In the genomic region with DNA sequence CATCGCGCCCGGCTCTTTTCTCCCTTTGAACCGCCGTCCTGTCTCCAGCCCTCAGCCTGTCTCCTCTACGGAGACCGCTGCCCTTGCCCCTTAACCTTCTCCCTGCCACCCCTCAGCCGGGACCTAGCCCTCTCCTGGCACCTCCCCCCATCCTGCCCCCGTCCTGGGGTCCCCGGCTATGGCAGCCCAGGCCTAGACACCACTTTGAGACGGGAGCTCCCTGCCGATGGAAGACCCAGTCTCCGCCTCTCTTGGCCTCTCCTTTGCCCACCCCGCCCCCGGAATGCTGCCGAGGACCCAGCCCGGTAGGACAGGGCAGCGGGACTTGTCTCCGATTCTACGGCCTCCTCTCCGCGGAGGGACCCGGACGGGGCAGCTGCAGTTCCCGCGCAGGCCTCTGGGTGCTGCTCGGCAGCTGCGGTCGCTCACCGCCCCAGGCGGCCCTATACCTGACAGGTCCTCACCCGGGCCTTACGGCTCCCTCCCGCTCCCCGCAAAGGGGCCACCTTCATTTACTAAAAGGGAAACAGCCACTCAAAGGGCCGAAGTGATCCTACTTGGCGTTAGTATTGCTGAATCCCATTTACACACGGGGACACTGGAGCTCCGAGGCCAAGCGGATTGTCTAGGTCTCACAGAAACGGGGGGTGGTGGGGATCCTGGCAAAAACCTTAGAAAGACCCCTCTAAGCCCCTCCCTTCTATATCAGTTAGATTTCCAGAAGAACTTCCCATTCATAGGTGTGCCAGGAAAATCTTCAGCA, we compare ENCODE assay signal across 8 cellular contexts. TPM values are rescaled to one million over a fixed set of nuclear protein-coding genes. Genes with fewer than 3 reads are reported as not detected.
DNase-seq lines count a peak whose midpoint lies in the region; ATAC-seq, FAIRE-seq and TF ChIP-seq lines count a peak whose summit lies in the region.

No MANE protein-coding gene starts in this region.

- H3K9me2 ChIP-seq in OCI-LY7 (ENCODE audit: insufficient read depth, low read length) = no peaks in the 10 kb centered on the region

- DNase-seq in OCI-LY7 (ENCODE audit: low spot score) = peak; percentile 58
- peak; percentile 63 for DNase-seq in activated T-cell treated with anti-CD3 and anti-CD28 coated beads for 24 hours (ENCODE audit: low read depth)
- DNase-seq in stimulated activated CD8-positive, alpha-beta memory T cell treated with anti-CD3 and anti-CD28 coated beads, Interleukin-7, amount 100 ng/mL, for 4 hours (ENCODE audit: low read depth in 2 of 2) = peak; percentile 8 to 51

- no peaks in the 10 kb centered on the region for H3K79me2 ChIP-seq in OCI-LY7 (ENCODE audit: insufficient read depth, low read depth, low read length)

- peak; percentile 86 for ATAC-seq in HG03280 (IDR thresholded peaks at IDR 0.05; ENCODE audit: unreplicated experiment)
- ATAC-seq in esophagus mucosa = peak; percentile 92
- no peak for ATAC-seq in HG02840 (IDR thresholded peaks at IDR 0.05; ENCODE audit: low FRiP score, unreplicated experiment)

- H3K4me2 ChIP-seq in OCI-LY7 (ENCODE audit: low read length) = no peak overlapping the region

- no peaks in the 10 kb centered on the region for H3K9me3 ChIP-seq in OCI-LY7 (ENCODE audit: low read length)
- H3K9me3 ChIP-seq in muscle layer of colon (ENCODE audit: low read length) = no peaks in the 10 kb centered on the region

- H3K4me3 ChIP-seq in OCI-LY7 (ENCODE audit: low read depth, low read length, poor library complexity, severe bottlenecking) = no peak overlapping the region
- peak overlapping the region; percentile 2 to 27 for H3K4me3 ChIP-seq in muscle layer of colon (ENCODE audit: low read depth in 1 of 2, low read length in 2 of 2)

- intact Hi-C loops in OCI-LY7 (cut with micrococcal nuclease; ENCODE audit: unreplicated experiment) = loop anchor here (1.0 kb wide), 1 partner anchor 118 kb away; no protein-coding TSS in a partner anchor

- CTCF ChIA-PET in OCI-LY7 (lab: Charles Lee; ENCODE audit: unreplicated experiment) = interaction anchor here (0.6 kb wide), 1 partner anchor 133 kb away, joined by 3 read pairs; no protein-coding TSS in a partner anchor

- H2AFZ ChIP-seq in OCI-LY7 (ENCODE audit: low read length) = no peak overlapping the region

- no TSS peak for BruUV-seq in OCI-LY7 (replicated peaks; lab: Mats Ljungman, UMichigan)

- H3K36me3 ChIP-seq in OCI-LY7 (ENCODE audit: insufficient read depth, low read length) (no peaks in the 10 kb centered on the region), muscle layer of colon (ENCODE audit: insufficient read depth, low read length) (no peaks in the 10 kb centered on the region)

- no peak overlapping the region for H3K9ac ChIP-seq in muscle layer of colon (ENCODE audit: low read length)

- FAIRE-seq in G401.6 (lab: Jason Lieb, UNC) = peak; percentile 51

- peaks cover 21 to 27% of the 10 kb centered on the region in 2 donors for H3K27me3 ChIP-seq in muscle layer of colon (ENCODE audit: control insufficient read depth in 1 of 2, insufficient read depth in 2 of 2, low read length in 2 of 2)

- H3K4me1 ChIP-seq in OCI-LY7 (ENCODE audit: insufficient read depth, low read length, poor library complexity, severe bottlenecking) = no peaks in the 10 kb centered on the region
- H3K4me1 ChIP-seq in muscle layer of colon (ENCODE audit: insufficient read depth, low read length) = peaks cover 7% of the 10 kb centered on the region

- POLR2A ChIA-PET in OCI-LY7 (lab: Charles Lee) = no interaction called here

- TF ChIP-seq CTCF in OCI-LY7 (conservative IDR thresholded peaks at IDR 0.05; ENCODE audit: low read length) = peak; percentile 83

- H3K27ac ChIP-seq in OCI-LY7 (ENCODE audit: low read depth, low read length, poor library complexity, severe bottlenecking) (no peak overlapping the region), muscle layer of colon (ENCODE audit: low read depth, low read length) (no peak overlapping the region)

- no peaks in the 10 kb centered on the region for H4K20me1 ChIP-seq in OCI-LY7 (ENCODE audit: insufficient read depth, low read length)

RNA-seq across cellular contexts. Expression of a gene that starts 32.6 kb away (rescaled TPM):
- total RNA-seq in OCI-LY7 (2014; rRNA removed; shearing (Covaris generic)) = not detected in 2 replicates
- total RNA-seq in OCI-LY7 (2022) (not detected in 2 replicates), esophagus mucosa (not detected)
